ENCODE assay signal across 23 cellular contexts in genomic region chr4:39494354-39494753, GRCh38.
"Had no signal": no experiment of that assay in that cellular context is flagged by ENCODE, and none has a peak within 500 bp of the region (broad histone marks: within the 10 kb centered on the region; RNA-seq: fewer than 3 reads in every experiment).

No MANE protein-coding gene starts in this region.

- H3K36me3 ChIP-seq: vagina had no signal

- H3K9me3 ChIP-seq: heart right ventricle, left lung, psoas muscle, right lobe of liver, stomach, testis, thyroid gland, transverse colon, upper lobe of left lung, vagina had no signal

- DNase-seq: heart right ventricle; islet precursor cell; left lung; midbrain; naive thymus-derived CD8-positive, alpha-beta T cell; nucleus accumbens; psoas muscle; right lobe of liver; stimulated activated CD4-positive, alpha-beta T cell treated with anti-CD3 and anti-CD28 coated beads, Interleukin-12 subunit alpha, Interleukin-12 subunit beta, amount 100 ng/mL, for 4 hours; stimulated activated CD4-positive, alpha-beta T cell treated with anti-CD3 and anti-CD28 coated beads, Interleukin-15, amount 100 ng/mL, for 24 hours; stimulated activated CD4-positive, alpha-beta T cell treated with anti-CD3 and anti-CD28 coated beads, Interleukin-2, amount 100 ng/mL, for 24 hours; stimulated activated CD4-positive, alpha-beta T cell treated with anti-CD3 and anti-CD28 coated beads, Interleukin-4, amount 100 ng/mL, for 1 hour; stimulated activated naive B cell treated with anti-CD40 and anti-IgM and Interleukin-4, amounts not matched to agents 10 μg/mL and 1 μg/mL and 100 μg/mL, for 72 hours; stimulated activated naive CD8-positive, alpha-beta T cell treated with anti-CD3 and anti-CD28 coated beads, Interleukin-15, Interleukin-2, amounts not matched to agents 100 U/mL and 50 U/mL, for 24 hours; stomach; testis; thyroid gland; transverse colon; upper lobe of left lung had no signal

- ATAC-seq: heart right ventricle; left lung; naive thymus-derived CD8-positive, alpha-beta T cell; psoas muscle; stimulated activated naive B cell treated with anti-CD40 and anti-IgM and Interleukin-4, amounts not matched to agents 10 μg/mL and 1 μg/mL and 100 μg/mL, for 72 hours; stimulated activated naive CD8-positive, alpha-beta T cell treated with anti-CD3 and anti-CD28 coated beads, Interleukin-15, Interleukin-2, amounts not matched to agents 100 U/mL and 50 U/mL, for 24 hours had no signal

- H3K27me3 ChIP-seq: heart right ventricle, hepatocyte, left lung, right lobe of liver, stomach, testis, thyroid gland, transverse colon, upper lobe of left lung, vagina had no signal

- H3K9ac ChIP-seq: parathyroid adenoma had no signal

- H3K4me3 ChIP-seq: heart right ventricle, hepatocyte, left lung, lung, psoas muscle, right lobe of liver, stomach, testis, thyroid gland, transverse colon, upper lobe of left lung, vagina had no signal

- H3K4me2 ChIP-seq: hepatocyte had no signal

- H3K27ac ChIP-seq: heart right ventricle, hepatocyte, left lung, parathyroid adenoma, psoas muscle, stomach, testis, thyroid gland, transverse colon, upper lobe of left lung, vagina had no signal

- H3K79me2 ChIP-seq: hepatocyte, parathyroid adenoma had no signal

- H3K4me1 ChIP-seq: heart right ventricle, left lung, parathyroid adenoma, psoas muscle, stomach, testis, thyroid gland, transverse colon, upper lobe of left lung, vagina had no signal

- H2AFZ ChIP-seq: hepatocyte, parathyroid adenoma had no signal
